Comparison of ENCODE assay signal across 21 cellular contexts in the genomic region with DNA sequence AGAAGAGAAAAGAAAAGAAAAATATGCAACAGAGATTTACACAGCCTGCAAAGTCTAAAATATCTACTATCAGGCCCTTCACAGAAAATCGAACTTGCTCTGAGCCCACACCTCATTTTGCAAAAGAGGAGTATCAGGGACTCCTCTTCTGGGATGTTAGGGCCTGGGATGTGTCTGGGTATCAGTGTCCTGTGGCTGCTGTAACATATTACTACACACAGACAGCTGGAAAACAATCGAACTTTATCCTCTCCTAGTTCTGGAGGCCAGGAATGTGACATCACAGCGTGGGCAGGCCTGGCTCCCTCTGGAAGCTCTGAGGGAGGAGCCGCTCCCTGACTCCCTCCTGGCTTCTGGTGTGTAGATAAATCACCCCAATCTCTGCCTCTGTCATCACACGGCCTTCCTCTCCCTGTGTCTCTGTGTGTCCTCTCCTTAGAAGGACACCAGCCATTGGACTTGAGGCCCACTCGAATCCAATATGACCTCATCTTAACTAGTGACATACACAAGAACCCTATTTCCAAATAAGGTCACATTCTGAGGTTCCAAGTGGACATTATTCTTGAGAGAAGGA. TPM values are rescaled to one million over a fixed set of nuclear protein-coding genes. Genes with fewer than 3 reads are reported as not detected.
DNase-seq lines count a peak whose midpoint lies in the region; ATAC-seq and TF ChIP-seq lines count a peak whose summit lies in the region.
"Had no signal": no experiment of that assay in that cellular context is flagged by ENCODE, and none has a peak within 500 bp of the region (broad histone marks: within the 10 kb centered on the region; RNA-seq: fewer than 3 reads in every experiment).

No MANE protein-coding gene starts in this region.

- H3K79me2 ChIP-seq in PC-9 (ENCODE audit: low read depth): no peaks in the 10 kb centered on the region

- H3K4me3 ChIP-seq in cardiac muscle cell: no peak overlapping the region
- H3K4me3 ChIP-seq in uterus: no peak overlapping the region
- no peak overlapping the region for H3K4me3 ChIP-seq in PC-9
- H3K4me3 ChIP-seq: A549, esophagus squamous epithelium, prostate gland had no signal

- H3F3A ChIP-seq in PC-9 (ENCODE audit: insufficient read depth, low read depth): no peaks in the 10 kb centered on the region

- TF ChIP-seq CTCF in cardiac muscle cell (IDR thresholded peaks at IDR 0.05; ENCODE audit: low read depth, low read length): no peak
- no peak for TF ChIP-seq CTCF in uterus (IDR thresholded peaks at IDR 0.05)
- no peak for TF ChIP-seq CTCF in PC-9 (conservative IDR thresholded peaks at IDR 0.05)

- H3K27me3 ChIP-seq in cardiac muscle cell (no peaks in the 10 kb centered on the region), uterus (no peaks in the 10 kb centered on the region), PC-9 (ENCODE audit: insufficient read depth, low read depth) (no peaks in the 10 kb centered on the region)

- H3K36me3 ChIP-seq in cardiac muscle cell: no peaks in the 10 kb centered on the region
- H3K36me3 ChIP-seq in uterus: no peaks in the 10 kb centered on the region
- H3K36me3 ChIP-seq in PC-9 (ENCODE audit: low read depth): no peaks in the 10 kb centered on the region
- H3K36me3 ChIP-seq: prostate gland had no signal

- no peaks in the 10 kb centered on the region for H3K9me3 ChIP-seq in cardiac muscle cell (ENCODE audit: low read depth)
- no peaks in the 10 kb centered on the region for H3K9me3 ChIP-seq in uterus
- H3K9me3 ChIP-seq in PC-9 (ENCODE audit: insufficient read depth, low read depth): no peaks in the 10 kb centered on the region
- H3K9me3 ChIP-seq: A549, esophagus squamous epithelium, prostate gland, SK-N-SH had no signal

- no peaks in the 10 kb centered on the region for H3K9me2 ChIP-seq in PC-9 (ENCODE audit: insufficient read depth)
- H3K9me2 ChIP-seq: SK-N-SH had no signal

- intact Hi-C loops in cardiac septum (cut with DNase I) (no loop called here), uterus (cut with DNase I; ENCODE audit: low total_unique reads) (no loop called here), PC-9 (cut with micrococcal nuclease; ENCODE audit: unreplicated experiment) (no loop called here)

- BruUV-seq in PC-9 (replicated peaks; lab: Mats Ljungman, UMichigan): no TSS peak

- TF ChIP-seq POLR2A in uterus (IDR thresholded peaks at IDR 0.05): no peak

- H3K4me1 ChIP-seq in cardiac muscle cell (ENCODE audit: low read depth) (no peaks in the 10 kb centered on the region), uterus (peaks cover 0 to 6% of the 10 kb centered on the region in 2 donors), PC-9 (replicated peaks; ENCODE audit: insufficient read depth) (no peaks in the 10 kb centered on the region)
- H3K4me1 ChIP-seq: prostate gland had no signal

- DNase-seq in cardiac muscle cell (ENCODE audit: low read depth in 1 of 2, low spot score in 1 of 2) (peak; percentile 13 to 18), cardiac septum (ENCODE audit: low spot score) (no peak), cerebellum (ENCODE audit: low spot score) (peak; percentile 42), midbrain (lab: John Stamatoyannopoulos, UW) (peak; percentile 28), uterus (peak; percentile 46 to 65), hepatic stellate cell (ENCODE audit: low spot score) (no peak), PC-9 (no peak)
- DNase-seq: activated B cell treated with CpG ODN at 0.5 μM for 24 hours; activated CD4-positive, alpha-beta memory T cell treated with anti-CD3 and anti-CD28 coated beads for 36 hours; effector memory CD8-positive, alpha-beta T cell; esophagus squamous epithelium; mesenchymal stem cell; natural killer cell; NCI-H1436 treated with DMSO at 0.1 percent for 48 hours; NCI-H774; SK-N-SH; small intestine; stimulated activated CD4-positive, alpha-beta T cell treated with anti-CD3 and anti-CD28 coated beads, Interleukin-4, amount 100 ng/mL, for 1 hour had no signal

- H3K27ac ChIP-seq in cardiac muscle cell: no peak overlapping the region
- H3K27ac ChIP-seq in uterus: peak overlapping the region; percentile 18 to 49
- H3K27ac ChIP-seq in PC-9: no peak overlapping the region
- H3K27ac ChIP-seq: A549, esophagus squamous epithelium, prostate gland had no signal

- no peak overlapping the region for H2AFZ ChIP-seq in PC-9

- no peak overlapping the region for H3K4me2 ChIP-seq in PC-9
- H3K4me2 ChIP-seq: A549, SK-N-SH had no signal

- POLR2A ChIA-PET in PC-9 (lab: Charles Lee; ENCODE audit: unreplicated experiment): no interaction called here

- CTCF ChIA-PET in PC-9 (lab: Charles Lee): no interaction called here

- no peak for ATAC-seq in HG03280 (IDR thresholded peaks at IDR 0.05; ENCODE audit: unreplicated experiment)
- ATAC-seq: effector memory CD8-positive, alpha-beta T cell; natural killer cell had no signal

- 0 out of 2 replicates have a peak, but pooled peaks cover 4% of the 10 kb centered on the region for H4K20me1 ChIP-seq in PC-9 (ENCODE audit: insufficient read depth)

RNA-seq across cellular contexts. Expression of a gene that starts 52.9 kb away (rescaled TPM):
- total RNA-seq in cardiac muscle cell: 0.14 TPM in 1 of 2 replicates, not detected in the other
- not detected in 2 replicates for polyA plus RNA-seq in cardiac muscle cell
- 5.5 TPM for total RNA-seq in cardiac septum
- 80.5 TPM for total RNA-seq in cerebellum
- 10 to 100 TPM in 3 of 4 donors, 1 to 10 TPM in 1; 2.9 to 49.1 (median 27.3) TPM for total RNA-seq in uterus
- total RNA-seq in PC-9 (2021): 32.9 and 40.9 TPM in 2 replicates
- total RNA-seq: activated B cell treated with CpG ODN at 0.5 μM for 24 hours; activated CD4-positive, alpha-beta memory T cell treated with anti-CD3 and anti-CD28 coated beads for 36 hours; natural killer cell had no signal

Comparison
In these comparisons a context has a peak if more than half of its experiments do, and no peak if none do; other contexts are left out.
1. DNase-seq: peak in cardiac muscle cell (2 of 2), cerebellum (single experiment), midbrain (single experiment) and uterus (2 of 2); none in cardiac septum (single experiment), hepatic stellate cell (single experiment) and PC-9 (0 of 2).
2. H3K27ac ChIP-seq: peak in uterus (2 of 2); none in cardiac muscle cell (single experiment) and PC-9 (single experiment).